Comparison of ENCODE assay signal across 9 cellular contexts in genomic region chr13:59680429-59681024, GRCh38.
DNase-seq lines count a peak whose midpoint lies in the region; ATAC-seq lines count a peak whose summit lies in the region.
"Had no signal": no experiment of that assay in that cellular context is flagged by ENCODE, and none has a peak within 500 bp of the region (broad histone marks: within the 10 kb centered on the region; RNA-seq: fewer than 3 reads in every experiment).

No MANE protein-coding gene starts in this region.

- H3K27ac Mint-ChIP-seq in immature natural killer cell: no peak overlapping the region

- in situ Hi-C loops in SK-MEL-5 (cut with HindIII; ENCODE audit: low pct_unique_long_range_greater_than_20kb, low sequenced_read_pairs): no loop called here

- intact Hi-C loops in left cardiac atrium (cut with DNase I): no loop called here

- H3K9me3 Mint-ChIP-seq in immature natural killer cell: no peaks in the 10 kb centered on the region
- H3K9me3 Mint-ChIP-seq: naive B cell had no signal

- H3K27me3 Mint-ChIP-seq in immature natural killer cell (ENCODE audit: low read depth in 3 of 3): peaks cover 0 to 3% (median 0%) of the 10 kb centered on the region in 3 donors
- H3K27me3 Mint-ChIP-seq: naive B cell had no signal

- ATAC-seq in HG03139 (IDR thresholded peaks at IDR 0.05; ENCODE audit: unreplicated experiment): peak; percentile 53
- ATAC-seq in left cardiac atrium: no peak

- DNase-seq in EL: peak; percentile 33
- DNase-seq in SK-MEL-5 (ENCODE audit: low read depth, low spot score): peak; percentile 59
- peak in 2 of 3 donors; percentile 11 to 13 for DNase-seq in immature natural killer cell
- DNase-seq in T-helper 9 cell: no peak
- no peak for DNase-seq in T1000 (lab: John Stamatoyannopoulos, UW)
- DNase-seq in left cardiac atrium: no peak
- no peak for DNase-seq in stimulated activated CD4-positive, alpha-beta T cell treated with anti-CD3 and anti-CD28 coated beads, Interleukin-2, amount 100 ng/mL, for 48 hours
- DNase-seq: naive B cell had no signal

- no peak overlapping the region for H3K4me3 Mint-ChIP-seq in immature natural killer cell
- H3K4me3 Mint-ChIP-seq: naive B cell had no signal

- H3K36me3 Mint-ChIP-seq in immature natural killer cell: no peaks in the 10 kb centered on the region
- H3K36me3 Mint-ChIP-seq: naive B cell had no signal

- H3K4me1 Mint-ChIP-seq in immature natural killer cell: peaks cover 0 to 6% of the 10 kb centered on the region in 2 donors
- H3K4me1 Mint-ChIP-seq: naive B cell had no signal

Comparison
In these comparisons a context has a peak if more than half of its experiments do, and no peak if none do; other contexts are left out.
1. DNase-seq: peak in EL (single experiment), SK-MEL-5 (single experiment) and immature natural killer cell (2 of 3); none in T-helper 9 cell (single experiment), T1000 (single experiment), left cardiac atrium (single experiment) and stimulated activated CD4-positive, alpha-beta T cell treated with anti-CD3 and anti-CD28 coated beads, Interleukin-2, amount 100 ng/mL, for 48 hours (0 of 2).